In genomic region chr16:10112021-10112420, GRCh38 we compare ENCODE assay signal across 24 cellular contexts.
"Had no signal": no experiment of that assay in that cellular context is flagged by ENCODE, and none has a peak within 500 bp of the region (broad histone marks: within the 10 kb centered on the region; RNA-seq: fewer than 3 reads in every experiment).

No MANE protein-coding gene starts in this region.

- H3K9me3 ChIP-seq: heart right ventricle, left ventricle myocardium inferior, mucosa of descending colon, ovary, sigmoid colon, spleen, stomach, testis, thyroid gland, transverse colon, upper lobe of right lung, uterus had no signal

- H3K4me1 ChIP-seq: heart right ventricle, left ventricle myocardium inferior, spleen, testis, upper lobe of right lung, uterus had no signal

- H3K4me3 ChIP-seq: heart right ventricle, hepatocyte, left ventricle myocardium inferior, lung, mucosa of descending colon, ovary, sigmoid colon, spleen, stomach, thyroid gland, transverse colon, upper lobe of right lung, uterus had no signal

- FAIRE-seq: small intestine had no signal

- H2AFZ ChIP-seq: hepatocyte had no signal

- DNase-seq: heart right ventricle; islet precursor cell; left ventricle myocardium inferior; midbrain; mucosa of descending colon; naive thymus-derived CD4-positive, alpha-beta T cell; ovary; right cardiac atrium; sigmoid colon; small intestine; spleen; stimulated activated CD4-positive, alpha-beta T cell treated with anti-CD3 and anti-CD28 coated beads, Interleukin-4, amount 100 ng/mL, for 24 hours; stimulated activated CD8-positive, alpha-beta memory T cell treated with anti-CD3 and anti-CD28 coated beads, Interleukin-4, amount 100 ng/mL, for 48 hours; stimulated activated naive B cell treated with anti-CD40 and anti-IgM and Interleukin-4, amounts not matched to agents 10 μg/mL and 1 μg/mL and 100 μg/mL, for 72 hours; stimulated activated naive CD8-positive, alpha-beta T cell treated with anti-CD3 and anti-CD28 coated beads, Interleukin-15, Interleukin-2, amounts not matched to agents 100 U/mL and 50 U/mL, for 24 hours; stomach; testis; thyroid gland; transverse colon; upper lobe of right lung; uterus had no signal

- H3K79me2 ChIP-seq: hepatocyte had no signal

- H3K4me2 ChIP-seq: hepatocyte had no signal

- H3K27ac ChIP-seq: heart right ventricle, hepatocyte, left ventricle myocardium inferior, ovary, sigmoid colon, spleen, stomach, testis, thyroid gland, transverse colon, upper lobe of right lung, uterus had no signal

- ATAC-seq: heart right ventricle; mucosa of descending colon; naive thymus-derived CD4-positive, alpha-beta T cell; natural killer cell treated with Interleukin-12 subunit alpha and Interleukin-12 subunit beta and Interleukin-15 and Interleukin-18, amount 100 ng/mL, for 72 hours; right cardiac atrium; stimulated activated naive B cell treated with anti-CD40 and anti-IgM and Interleukin-4, amounts not matched to agents 10 μg/mL and 1 μg/mL and 100 μg/mL, for 72 hours; stimulated activated naive CD8-positive, alpha-beta T cell treated with anti-CD3 and anti-CD28 coated beads, Interleukin-15, Interleukin-2, amounts not matched to agents 100 U/mL and 50 U/mL, for 24 hours; upper lobe of right lung had no signal

- H3K36me3 ChIP-seq: heart right ventricle, left ventricle myocardium inferior, ovary, sigmoid colon, spleen, stomach, thyroid gland, transverse colon, upper lobe of right lung, uterus had no signal

- H3K27me3 ChIP-seq: hepatocyte, ovary, sigmoid colon, stomach, testis, thyroid gland, transverse colon, upper lobe of right lung, uterus had no signal
